Comparison of ENCODE assay signal across 22 cellular contexts in the genomic region with DNA sequence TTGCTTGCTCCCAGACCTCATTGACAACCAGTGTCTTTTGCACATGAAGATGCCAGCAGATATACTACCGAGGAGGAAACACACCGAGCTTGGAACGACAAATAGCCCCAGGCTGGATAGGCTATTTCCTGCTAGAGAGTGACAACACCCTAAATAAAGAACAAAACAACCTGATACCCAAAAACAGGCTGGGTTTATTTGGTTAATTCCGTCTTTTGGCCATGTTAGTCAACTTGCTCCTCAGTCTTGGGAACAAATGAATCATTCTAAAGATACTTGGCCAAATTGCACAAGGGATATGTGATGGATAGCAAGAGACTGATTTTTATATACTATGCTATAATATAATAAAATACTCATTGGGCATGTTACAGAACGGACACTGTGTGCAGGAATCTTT. TPM values are rescaled to one million over a fixed set of nuclear protein-coding genes. Genes with fewer than 3 reads are reported as not detected.
"Had no signal": no experiment of that assay in that cellular context is flagged by ENCODE, and none has a peak within 500 bp of the region (broad histone marks: within the 10 kb centered on the region; RNA-seq: fewer than 3 reads in every experiment).

No MANE protein-coding gene starts in this region.

- H3K27me3 ChIP-seq: brain microvascular endothelial cell, left lung, right lobe of liver had no signal

- DNase-seq: activated CD4-positive, alpha-beta T cell treated with anti-CD3 and anti-CD28 coated beads, Interleukin-2, amount 50 U/mL, for 4 hours; activated CD8-positive, alpha-beta memory T cell treated with anti-CD3 and anti-CD28 coated beads, Interleukin-2, amount 10 ng/mL, durations not matched to agents 7 days and 5 days; activated effector memory CD4-positive, alpha-beta T cell treated with Interleukin-2 at 50 U/mL for 16 hours; activated T-cell treated with anti-CD3 and anti-CD28 coated beads, Interleukin-2, amount 50 U/mL, for 24 hours; brain microvascular endothelial cell; glutamatergic neuron; islet precursor cell; left lung; mesenchymal stem cell; occipital lobe; right lobe of liver; spleen; stimulated activated CD4-positive, alpha-beta T cell treated with anti-CD3 and anti-CD28 coated beads, Interleukin-1b, Interleukin-23, amount 100 ng/mL, for 48 hours; stimulated activated naive B cell treated with anti-CD40 and anti-IgM and Interleukin-4, amounts not matched to agents 10 μg/mL and 1 μg/mL and 100 μg/mL, for 72 hours; trophoblast cell had no signal

- ATAC-seq: activated CD4-positive, CD25-positive, alpha-beta regulatory T cell treated with anti-CD3 and anti-CD28 coated beads, Interleukin-2, amount 50 U/mL, for 24 hours; activated CD8-positive, alpha-beta memory T cell treated with anti-CD3 and anti-CD28 coated beads, Interleukin-2, amount 10 ng/mL, durations not matched to agents 7 days and 5 days; activated naive CD4-positive, alpha-beta T cell treated with anti-CD3 and anti-CD28 coated beads, Interleukin-2, amount 50 U/mL, for 72 hours; left lung; natural killer cell treated with Interleukin-12 subunit alpha and Interleukin-12 subunit beta and Interleukin-15 and Interleukin-18, amount 100 ng/mL, for 72 hours; right lobe of liver; stimulated activated naive B cell treated with anti-CD40 and anti-IgM and Interleukin-4, amounts not matched to agents 10 μg/mL and 1 μg/mL and 100 μg/mL, for 72 hours had no signal

- H3K4me3 ChIP-seq: left lung, prostate gland, right lobe of liver, spleen had no signal

- H3K36me3 ChIP-seq: brain microvascular endothelial cell, left lung, prostate gland, right lobe of liver, spleen had no signal

- FAIRE-seq: endothelial cell of umbilical vein had no signal

RNA-seq across cellular contexts. Expression of a gene that starts 11.5 kb away (rescaled TPM):
- total RNA-seq: activated CD8-positive, alpha-beta memory T cell treated with anti-CD3 and anti-CD28 coated beads, Interleukin-2, amount 10 ng/mL, durations not matched to agents 7 days and 5 days; activated naive CD4-positive, alpha-beta T cell treated with anti-CD3 and anti-CD28 coated beads, Interleukin-2, amount 50 U/mL, for 72 hours; chondrocyte; endothelial cell of umbilical vein; natural killer cell treated with Interleukin-12 subunit alpha and Interleukin-12 subunit beta and Interleukin-15 and Interleukin-18, amount 100 ng/mL, for 72 hours; occipital lobe; right lobe of liver; spleen; T-helper 2 cell treated with Interferon-gamma antibody and Interleukin-4, amounts not matched to agents 100 ng/mL and 5 ng/mL, for 36 hours had no signal
- polyA plus RNA-seq: endothelial cell of umbilical vein, spleen had no signal

RNA-seq across cellular contexts. Expression of a gene that starts 15.3 kb away (rescaled TPM):
- total RNA-seq: activated CD8-positive, alpha-beta memory T cell treated with anti-CD3 and anti-CD28 coated beads, Interleukin-2, amount 10 ng/mL, durations not matched to agents 7 days and 5 days; activated naive CD4-positive, alpha-beta T cell treated with anti-CD3 and anti-CD28 coated beads, Interleukin-2, amount 50 U/mL, for 72 hours; chondrocyte; endothelial cell of umbilical vein; natural killer cell treated with Interleukin-12 subunit alpha and Interleukin-12 subunit beta and Interleukin-15 and Interleukin-18, amount 100 ng/mL, for 72 hours; occipital lobe; spleen; T-helper 2 cell treated with Interferon-gamma antibody and Interleukin-4, amounts not matched to agents 100 ng/mL and 5 ng/mL, for 36 hours had no signal
- polyA plus RNA-seq: endothelial cell of umbilical vein had no signal

RNA-seq across cellular contexts. Expression of a gene that starts 58.0 kb away (rescaled TPM):
- total RNA-seq: activated CD8-positive, alpha-beta memory T cell treated with anti-CD3 and anti-CD28 coated beads, Interleukin-2, amount 10 ng/mL, durations not matched to agents 7 days and 5 days; activated naive CD4-positive, alpha-beta T cell treated with anti-CD3 and anti-CD28 coated beads, Interleukin-2, amount 50 U/mL, for 72 hours; endothelial cell of umbilical vein; natural killer cell treated with Interleukin-12 subunit alpha and Interleukin-12 subunit beta and Interleukin-15 and Interleukin-18, amount 100 ng/mL, for 72 hours; occipital lobe; prostate gland; right lobe of liver; spleen; T-helper 2 cell treated with Interferon-gamma antibody and Interleukin-4, amounts not matched to agents 100 ng/mL and 5 ng/mL, for 36 hours had no signal
- polyA plus RNA-seq: endothelial cell of umbilical vein had no signal
